Comparison of ENCODE assay signal across 28 cellular contexts in genomic region chr1:116899529-116899928, GRCh38.
"Had no signal": no experiment of that assay in that cellular context is flagged by ENCODE, and none has a peak within 500 bp of the region (broad histone marks: within the 10 kb centered on the region; RNA-seq: fewer than 3 reads in every experiment).

No MANE protein-coding gene starts in this region.

- ATAC-seq: natural killer cell; psoas muscle; right cardiac atrium; sciatic nerve; stimulated activated memory B cell treated with anti-CD40 and anti-IgM and Interleukin-4, amounts not matched to agents 10 μg/mL and 1 μg/mL and 100 μg/mL, for 72 hours; stimulated activated naive CD8-positive, alpha-beta T cell treated with anti-CD3 and anti-CD28 coated beads, Interleukin-15, amount 100 ng/mL, for 72 hours; stimulated activated naive CD8-positive, alpha-beta T cell treated with anti-CD3 and anti-CD28 coated beads, Interleukin-15, Interleukin-2, amounts not matched to agents 100 U/mL and 50 U/mL, for 24 hours; upper lobe of right lung had no signal

- H3K4me2 ChIP-seq: neural progenitor cell, smooth muscle cell had no signal

- H3K27ac ChIP-seq: neural progenitor cell, ovary, parathyroid adenoma, psoas muscle, skin epidermis, spleen, suprapubic skin, testis, tibial artery, transverse colon, upper lobe of right lung, uterus had no signal

- H3K36me3 ChIP-seq: neural progenitor cell, ovary, spleen, suprapubic skin, tibial artery, transverse colon, upper lobe of right lung, uterus had no signal

- H3K9ac ChIP-seq: neural progenitor cell, parathyroid adenoma had no signal

- H3K4me1 ChIP-seq: neural progenitor cell, parathyroid adenoma, psoas muscle, spleen, suprapubic skin, testis, tibial artery, transverse colon, upper lobe of right lung, uterus had no signal

- H3K27me3 ChIP-seq: neural progenitor cell, ovary, suprapubic skin, testis, tibial artery, transverse colon, upper lobe of right lung, uterus had no signal

- H2AFZ ChIP-seq: neural progenitor cell, parathyroid adenoma had no signal

- H3K4me3 ChIP-seq: neural progenitor cell, ovary, psoas muscle, skin epidermis, smooth muscle cell, spleen, suprapubic skin, testis, tibial artery, transverse colon, upper lobe of right lung, uterus had no signal

- DNase-seq: natural killer cell; occipital lobe; ovary; posterior cingulate gyrus; psoas muscle; right cardiac atrium; spleen; stimulated activated CD4-positive, alpha-beta T cell treated with anti-CD3 and anti-CD28 coated beads, Interleukin-12 subunit alpha, Interleukin-12 subunit beta, amount 100 ng/mL, for 4 hours; stimulated activated CD4-positive, alpha-beta T cell treated with anti-CD3 and anti-CD28 coated beads, Interleukin-1b, Interleukin-23, amount 100 ng/mL, for 48 hours; stimulated activated CD4-positive, alpha-beta T cell treated with anti-CD3 and anti-CD28 coated beads, Interleukin-4, amount 100 ng/mL, for 1 hour; stimulated activated CD4-positive, alpha-beta T cell treated with anti-CD3 and anti-CD28 coated beads, Interleukin-4, amount 100 ng/mL, for 4 hours; stimulated activated CD8-positive, alpha-beta memory T cell treated with anti-CD3 and anti-CD28 coated beads, Interleukin-4, amount 100 ng/mL, for 48 hours; stimulated activated naive CD4-positive, alpha-beta T cell; stimulated activated naive CD8-positive, alpha-beta T cell treated with anti-CD3 and anti-CD28 coated beads, Interleukin-15, amount 100 ng/mL, for 72 hours; stimulated activated naive CD8-positive, alpha-beta T cell treated with anti-CD3 and anti-CD28 coated beads, Interleukin-15, Interleukin-2, amounts not matched to agents 100 U/mL and 50 U/mL, for 24 hours; substantia nigra; testis; tibial artery; transverse colon; upper lobe of right lung; uterus had no signal

- H3K9me3 ChIP-seq: ovary, psoas muscle, suprapubic skin, testis, tibial artery, upper lobe of right lung had no signal

- H3K79me2 ChIP-seq: parathyroid adenoma had no signal
